26 cellular contexts compared by ENCODE assay signal in genomic region chr9:116090030-116090770, GRCh38.
"Had no signal": no experiment of that assay in that cellular context is flagged by ENCODE, and none has a peak within 500 bp of the region (broad histone marks: within the 10 kb centered on the region; RNA-seq: fewer than 3 reads in every experiment).

No MANE protein-coding gene starts in this region.

- H3K9me3 ChIP-seq: colonic mucosa, neutrophil, ovary, prostate gland, tibial nerve had no signal

- H3K27me3 ChIP-seq: colonic mucosa, neutrophil, ovary, spleen, tibial nerve had no signal

- H3K27ac Mint-ChIP-seq: activated naive CD8-positive, alpha-beta T cell; mesothelial cell of epicardium; nephron progenitor cell; T-helper 2 cell treated with Interferon-gamma antibody and Interleukin-4, amounts not matched to agents 5 μg/mL and 100 μg/mL, for 36 hours had no signal

- H3K4me1 Mint-ChIP-seq: mesothelial cell of epicardium, naive B cell had no signal

- H3K27me3 Mint-ChIP-seq: activated naive CD8-positive, alpha-beta T cell; naive B cell had no signal

- H3K4me1 ChIP-seq: colonic mucosa, prostate gland, spleen had no signal

- H3K36me3 Mint-ChIP-seq: activated naive CD8-positive, alpha-beta T cell; mesothelial cell of epicardium; naive B cell had no signal

- DNase-seq: activated CD4-positive, alpha-beta T cell treated with anti-CD3 and anti-CD28 coated beads for 4 hours; activated CD4-positive, alpha-beta T cell treated with anti-CD3 and anti-CD28 coated beads, Interleukin-2, amount 50 U/mL, for 48 hours; activated CD4-positive, CD25-positive, alpha-beta regulatory T cell; activated CD8-positive, alpha-beta memory T cell treated with anti-CD3 and anti-CD28 coated beads for 24 hours; activated effector memory CD4-positive, alpha-beta T cell treated with Interleukin-2 at 50 U/mL for 16 hours; activated naive CD4-positive, alpha-beta T cell treated with Interleukin-2 at 50 U/mL for 16 hours; anterior cingulate cortex; colonic mucosa; effector CD8-positive, alpha-beta T cell; erythroblast; foreskin fibroblast; kidney glomerular epithelial cell; naive B cell; nephron progenitor cell; ovary; spleen; stimulated activated naive CD4-positive, alpha-beta T cell; T-helper 1 cell had no signal

- H3K4me3 ChIP-seq: colonic mucosa, ovary, prostate gland, spleen, tibial nerve had no signal

- H3K36me3 ChIP-seq: colonic mucosa, neutrophil, ovary, prostate gland, spleen, tibial nerve had no signal

- FAIRE-seq: bronchial epithelial cell, endometrium had no signal

- H3K27ac ChIP-seq: colonic mucosa, neutrophil, ovary, prostate gland, spleen, tibial nerve had no signal

- H3K9me3 Mint-ChIP-seq: T-helper 2 cell treated with Interferon-gamma antibody and Interleukin-4, amounts not matched to agents 5 μg/mL and 100 μg/mL, for 36 hours had no signal

- H3K4me3 Mint-ChIP-seq: activated naive CD8-positive, alpha-beta T cell; mesothelial cell of epicardium; naive B cell; nephron progenitor cell; T-helper 2 cell treated with Interferon-gamma antibody and Interleukin-4, amounts not matched to agents 5 μg/mL and 100 μg/mL, for 36 hours had no signal
